Comparison of ENCODE assay signal across 8 cellular contexts in genomic region chr5:90264930-90265857, GRCh38.
DNase-seq lines count a peak whose midpoint lies in the region; ATAC-seq and TF ChIP-seq lines count a peak whose summit lies in the region.

No MANE protein-coding gene starts in this region.

- DNase-seq in DMS 273 (lab: John Stamatoyannopoulos, UW; ENCODE audit: unreplicated experiment) (peak; percentile 84), SHP77 treated with DMSO at 0.1 percent for 48 hours (lab: John Stamatoyannopoulos, UW) (peak; percentile 18), amniotic epithelial cell (ENCODE audit: low read depth) (peak; percentile 68), left ventricle myocardium superior (peak; percentile 41), retina (peak; percentile 79)

- peaks cover 5% of the 10 kb centered on the region for H3K4me1 ChIP-seq in Loucy (ENCODE audit: insufficient read depth, low read length, poor library complexity, severe bottlenecking)

- intact Hi-C loops in left ventricle myocardium superior (cut with micrococcal nuclease), result loop anchor here (10.0 kb wide), 1 partner anchor 1540 kb away; no protein-coding TSS in a partner anchor

- H3K9me3 ChIP-seq in Loucy (ENCODE audit: insufficient read depth, low read depth, low read length), result no peaks in the 10 kb centered on the region

- no peaks in the 10 kb centered on the region for H3K36me3 ChIP-seq in Loucy (ENCODE audit: insufficient read depth, low read length)

- H3F3A ChIP-seq in Loucy (ENCODE audit: low read depth), result no peaks in the 10 kb centered on the region

- H3K4me3 ChIP-seq in Loucy (ENCODE audit: low read length, poor library complexity, severe bottlenecking), result no peak overlapping the region

- H3K9ac ChIP-seq in Loucy (ENCODE audit: low read depth, low read length, poor library complexity, severe bottlenecking), result no peak overlapping the region

- H3K9me2 ChIP-seq in Loucy (replicated peaks; ENCODE audit: low read depth, low read length), result no peaks in the 10 kb centered on the region

- H3K79me2 ChIP-seq in Loucy (ENCODE audit: insufficient read depth, low read length), result no peaks in the 10 kb centered on the region

- 0 out of 2 replicates have a peak overlapping the region, but pooled peaks have one; percentile 27 for H2AFZ ChIP-seq in Loucy (ENCODE audit: low read length)

- H4K20me1 ChIP-seq in Loucy (ENCODE audit: insufficient read depth, low read length, poor library complexity, severe bottlenecking), result no peaks in the 10 kb centered on the region

- no peaks in the 10 kb centered on the region for H3K27me3 ChIP-seq in Loucy (ENCODE audit: insufficient read depth, low read length, poor library complexity, severe bottlenecking)

- peak; percentile 73 for TF ChIP-seq CTCF in Loucy (conservative IDR thresholded peaks at IDR 0.05; ENCODE audit: low read length)

- no peak overlapping the region for H3K4me2 ChIP-seq in Loucy (ENCODE audit: low read depth, low read length, poor library complexity, severe bottlenecking)

- ATAC-seq in GM21526 (IDR thresholded peaks at IDR 0.05; ENCODE audit: low FRiP score, unreplicated experiment) (peak; percentile 65), left ventricle myocardium superior (peak; percentile 53), HG03095 (IDR thresholded peaks at IDR 0.05; ENCODE audit: unreplicated experiment) (no peak)

Comparison
In these comparisons a context has a peak if more than half of its experiments do, and no peak if none do; other contexts are left out.
1. DNase-seq: peak in every context shown above with its lines; median percentile 84 in DMS 273; 79 in retina; 68 in amniotic epithelial cell; 41 in left ventricle myocardium superior; 18 in SHP77 treated with DMSO at 0.1 percent for 48 hours.